In the genomic region with DNA sequence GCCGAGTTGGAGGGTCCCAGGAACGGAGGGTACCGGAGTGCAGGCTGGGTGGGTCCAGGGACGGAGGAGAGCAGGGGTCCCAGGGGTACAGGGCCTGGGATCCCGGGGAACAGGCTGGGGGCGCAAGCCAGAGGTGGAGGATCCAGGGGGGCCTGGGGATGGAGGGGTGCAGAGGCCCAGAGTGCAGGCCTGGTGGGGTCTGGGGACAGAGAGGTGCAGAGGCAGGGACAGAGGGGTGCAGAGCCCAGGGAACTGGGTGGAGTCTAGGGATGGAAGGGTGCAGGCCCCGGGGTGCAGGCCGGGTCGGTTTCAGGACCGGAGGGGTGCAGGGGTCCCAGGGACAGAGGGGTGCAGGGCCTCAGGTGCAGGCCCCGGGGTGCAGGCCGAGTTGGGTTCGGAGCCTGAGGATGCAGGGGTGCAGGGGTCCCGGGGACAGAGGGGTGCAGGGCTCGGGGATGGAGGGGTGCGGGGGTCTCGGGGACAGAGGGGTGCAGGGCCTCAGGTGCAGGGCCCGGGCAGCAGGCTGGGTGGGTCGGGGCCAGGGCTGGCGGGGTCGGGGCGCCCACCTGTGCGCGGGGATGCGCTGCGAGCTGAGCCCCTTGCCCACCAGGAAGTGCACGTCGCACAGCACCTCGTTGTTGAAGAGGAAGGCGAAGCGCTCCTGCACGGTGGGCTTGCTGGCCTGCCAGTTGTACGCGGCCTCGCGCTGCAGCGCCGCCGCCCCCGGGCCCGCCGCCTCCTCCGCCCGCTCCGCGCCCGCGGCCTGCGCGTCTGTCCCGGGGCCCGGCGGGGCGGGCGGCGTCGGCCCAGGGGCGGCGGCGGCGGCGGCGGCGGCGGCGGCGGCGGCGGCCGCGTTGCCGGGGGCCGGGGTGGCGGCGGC, we compare ENCODE assay signal across 8 cellular contexts. TPM values are rescaled to one million over a fixed set of nuclear protein-coding genes. Genes with fewer than 3 reads are reported as not detected.
DNase-seq lines count a peak whose midpoint lies in the region; ATAC-seq and TF ChIP-seq lines count a peak whose summit lies in the region.

No MANE protein-coding gene starts in this region.

- H3K9me2 ChIP-seq in MM.1S (replicated peaks; ENCODE audit: insufficient read depth, low read length), result no peaks in the 10 kb centered on the region

- peak overlapping the region; percentile 35 to 73 (median 65) for H3K4me3 Mint-ChIP-seq in immature natural killer cell
- peak overlapping the region; percentile 53 for H3K4me3 Mint-ChIP-seq in stimulated activated naive CD8-positive, alpha-beta T cell treated with anti-CD3 and anti-CD28 coated beads, Interleukin-15, Interleukin-2, amounts not matched to agents 100 ng/mL and 50 ng/mL, for 24 hours

- 0 out of 2 replicates have a peak, but pooled peaks cover 5% of the 10 kb centered on the region for H3K4me1 ChIP-seq in MM.1S (ENCODE audit: low read length)

- H3K27ac ChIP-seq in MM.1S (ENCODE audit: low read length), result no peak overlapping the region

- peak overlapping the region; percentile 70 for H3K4me3 ChIP-seq in MM.1S (ENCODE audit: low read length)

- ATAC-seq in GM21723 (IDR thresholded peaks at IDR 0.05; ENCODE audit: unreplicated experiment) (no peak), HG02623 (IDR thresholded peaks at IDR 0.05; ENCODE audit: unreplicated experiment) (no peak)

- no peaks in the 10 kb centered on the region for H3K27me3 ChIP-seq in MM.1S (replicated peaks; ENCODE audit: insufficient read depth, low read length)

- H3K27ac Mint-ChIP-seq in immature natural killer cell, result peak overlapping the region in 3 of 6 donors; percentile 20 to 58 (median 46)
- no peak overlapping the region for H3K27ac Mint-ChIP-seq in stimulated activated naive CD8-positive, alpha-beta T cell treated with anti-CD3 and anti-CD28 coated beads, Interleukin-15, Interleukin-2, amounts not matched to agents 100 ng/mL and 50 ng/mL, for 24 hours

- peak overlapping the region; percentile 66 for H3K9ac ChIP-seq in MM.1S (ENCODE audit: low read length)

- DNase-seq in Daoy (ENCODE audit: low read depth) (peak; percentile 45), MM.1S (peak; percentile 36), astrocyte of the hippocampus (ENCODE audit: low read depth, low spot score) (peak; percentile 53), immature natural killer cell (peak; percentile 23 to 28 (median 27)), mucosa of gallbladder (ENCODE audit: low spot score) (no peak)

- H3F3A ChIP-seq in MM.1S (ENCODE audit: insufficient read depth, low read length), result peaks cover 6% of the 10 kb centered on the region

- H3K9me3 Mint-ChIP-seq in immature natural killer cell, result no peaks in the 10 kb centered on the region
- no peaks in the 10 kb centered on the region for H3K9me3 Mint-ChIP-seq in stimulated activated naive CD8-positive, alpha-beta T cell treated with anti-CD3 and anti-CD28 coated beads, Interleukin-15, Interleukin-2, amounts not matched to agents 100 ng/mL and 50 ng/mL, for 24 hours

- H3K79me2 ChIP-seq in MM.1S (ENCODE audit: low read length), result peaks cover 49% of the 10 kb centered on the region

- H3K4me1 Mint-ChIP-seq in immature natural killer cell, result peaks cover 17 to 19% of the 10 kb centered on the region in 2 donors
- peaks cover 12% of the 10 kb centered on the region for H3K4me1 Mint-ChIP-seq in stimulated activated naive CD8-positive, alpha-beta T cell treated with anti-CD3 and anti-CD28 coated beads, Interleukin-15, Interleukin-2, amounts not matched to agents 100 ng/mL and 50 ng/mL, for 24 hours (ENCODE audit: low read depth)

- H3K9me3 ChIP-seq in MM.1S (replicated peaks; ENCODE audit: insufficient read depth, low read length), result no peaks in the 10 kb centered on the region

- TF ChIP-seq CTCF in MM.1S (IDR thresholded peaks at IDR 0.05; ENCODE audit: low read length), result no peak

- no peaks in the 10 kb centered on the region for H4K20me1 ChIP-seq in MM.1S (ENCODE audit: insufficient read depth, low read length)

- no peaks in the 10 kb centered on the region for H3K36me3 Mint-ChIP-seq in immature natural killer cell
- no peaks in the 10 kb centered on the region for H3K36me3 Mint-ChIP-seq in stimulated activated naive CD8-positive, alpha-beta T cell treated with anti-CD3 and anti-CD28 coated beads, Interleukin-15, Interleukin-2, amounts not matched to agents 100 ng/mL and 50 ng/mL, for 24 hours (ENCODE audit: low read depth)

- H3K4me2 ChIP-seq in MM.1S (ENCODE audit: low read depth, low read length), result peak overlapping the region; percentile 90

- no peaks in the 10 kb centered on the region for H3K36me3 ChIP-seq in MM.1S (replicated peaks; ENCODE audit: insufficient read depth, low read length)

- H3K27me3 Mint-ChIP-seq in immature natural killer cell (ENCODE audit: low read depth in 3 of 3), result peaks cover 0 to 5% (median 0%) of the 10 kb centered on the region in 3 donors
- H3K27me3 Mint-ChIP-seq in stimulated activated naive CD8-positive, alpha-beta T cell treated with anti-CD3 and anti-CD28 coated beads, Interleukin-15, Interleukin-2, amounts not matched to agents 100 ng/mL and 50 ng/mL, for 24 hours, result no peaks in the 10 kb centered on the region

- H2AFZ ChIP-seq in MM.1S (ENCODE audit: low read length), result peak overlapping the region; percentile 45

RNA-seq across cellular contexts. Expression of gene BTBD2, which starts 0.5 kb away (rescaled TPM):
- 18.2 and 19.9 TPM in 2 replicates for total RNA-seq in Daoy (2014; rRNA removed; shearing (Covaris generic))
- polyA plus RNA-seq in immature natural killer cell, result 1 to 10 TPM; 2.6 to 4.4 (median 3.6) TPM
- 92.2 TPM for total RNA-seq in mucosa of gallbladder

RNA-seq across cellular contexts. Expression of gene MKNK2, which starts 36.1 kb away (rescaled TPM):
- 31.3 and 33.9 TPM in 2 replicates for total RNA-seq in Daoy (2014; rRNA removed; shearing (Covaris generic))
- 10 to 100 TPM; 22.7 to 39.2 (median 23.9) TPM for polyA plus RNA-seq in immature natural killer cell
- 246 TPM for total RNA-seq in mucosa of gallbladder
